1 cellular context compared by ENCODE assay signal in the genomic region with DNA sequence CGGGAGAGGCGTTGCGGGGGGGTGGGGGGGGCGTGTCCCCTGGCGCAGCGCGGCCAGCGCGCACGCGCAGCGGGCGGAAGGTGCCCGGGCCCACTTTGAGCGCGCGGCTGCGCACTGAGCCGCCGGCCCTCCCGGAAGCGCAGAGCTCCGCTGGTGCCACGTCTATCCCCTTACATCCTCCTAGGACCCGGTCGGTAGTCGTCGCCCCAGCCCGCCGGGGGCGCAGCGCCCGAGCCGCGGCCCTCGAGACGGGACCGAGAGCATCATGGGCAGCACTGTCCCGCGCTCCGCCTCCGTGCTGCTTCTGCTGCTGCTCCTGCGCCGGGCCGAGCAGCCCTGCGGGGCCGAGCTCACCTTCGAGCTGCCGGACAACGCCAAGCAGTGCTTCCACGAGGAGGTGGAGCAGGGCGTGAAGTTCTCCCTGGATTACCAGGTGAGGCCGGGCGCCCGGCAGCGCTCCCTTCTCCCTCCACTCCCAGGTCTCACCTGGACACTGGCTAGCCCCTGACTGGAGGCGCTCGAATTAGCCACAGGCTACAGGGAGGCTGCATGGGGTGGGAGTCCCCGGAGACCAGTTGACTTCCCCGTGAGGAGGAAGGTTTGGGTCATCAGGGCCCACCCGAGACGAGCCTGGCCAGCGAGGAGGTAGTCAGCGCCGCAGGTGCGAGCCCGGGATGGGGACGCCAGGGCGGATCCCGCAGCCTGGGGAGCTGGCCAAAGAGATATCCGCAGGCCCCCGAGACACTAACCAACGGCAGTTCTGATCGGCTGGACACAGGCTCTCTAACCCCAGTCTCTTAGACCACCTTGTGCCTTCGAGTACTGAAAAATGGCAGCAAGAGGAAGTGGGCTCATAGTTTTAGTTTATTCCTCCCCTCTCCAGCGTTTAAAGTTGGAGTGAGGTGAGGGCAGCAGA.
A peak's percentile ranks its signal among the peaks of the same experiment; 100 is the strongest.
TF ChIP-seq lines count a peak whose summit lies in the region.

Gene TMED3, plus strand, starts transcription at position 128 of the 916 bp plus-strand sequence. Its CDS starts 138 bp downstream, at position 266.

TF ChIP-seq in K562, 482 proteins besides CTCF, POLR2A, EP300 and RAD21 (continued from another document and continues in another):
- TF ChIP-seq, protein P1, sequence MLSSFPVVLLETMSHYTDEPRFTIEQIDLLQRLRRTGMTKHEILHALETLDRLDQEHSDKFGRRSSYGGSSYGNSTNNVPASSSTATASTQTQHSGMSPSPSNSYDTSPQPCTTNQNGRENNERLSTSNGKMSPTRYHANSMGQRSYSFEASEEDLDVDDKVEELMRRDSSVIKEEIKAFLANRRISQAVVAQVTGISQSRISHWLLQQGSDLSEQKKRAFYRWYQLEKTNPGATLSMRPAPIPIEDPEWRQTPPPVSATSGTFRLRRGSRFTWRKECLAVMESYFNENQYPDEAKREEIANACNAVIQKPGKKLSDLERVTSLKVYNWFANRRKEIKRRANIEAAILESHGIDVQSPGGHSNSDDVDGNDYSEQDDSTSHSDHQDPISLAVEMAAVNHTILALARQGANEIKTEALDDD (IDR thresholded peaks at IDR 0.05), result no peak
- TF ChIP-seq ZNF740 (CRISPR knock-in tag; IDR thresholded peaks at IDR 0.05) (no peak; the same call in 1 of the 2 replicates), ZNF740 (tag; IDR thresholded peaks at IDR 0.05) (peak in 1 of 2 experiments; percentile 99; a peak in 1 of 4 replicates), ZFP1 (CRISPR knock-in tag; IDR thresholded peaks at IDR 0.05) (no peak), POU5F1 (IDR thresholded peaks at IDR 0.05; ENCODE audit: borderline replicate concordance, low read depth, low read length, partially characterized antibody) (peak; percentile 43), GABPB1 (CRISPR knock-in tag; IDR thresholded peaks at IDR 0.05) (no peak; the same call in 1 of the 2 replicates), CREM (IDR thresholded peaks at IDR 0.05; ENCODE audit: low read depth) (peak; percentile 40; the same call in 1 of the 2 replicates), ERF (CRISPR knock-in tag; IDR thresholded peaks at IDR 0.05) (peak; percentile 9; the same call in 1 of the 2 replicates), NONO (IDR thresholded peaks at IDR 0.05; ENCODE audit: low read depth in 2 of 2, low read length in 1 of 2) (0 out of 4 replicates have a peak, but pooled peaks of 1 of the 2 experiments have one; percentile 6), MCM3 (IDR thresholded peaks at IDR 0.05) (no peak), YY1 (IDR thresholded peaks at IDR 0.05; ENCODE audit: borderline replicate concordance in 1 of 3, control insufficient read depth in 1 of 3, extremely low read depth in 1 of 3, insufficient read depth in 3 of 3, insufficient read length in 1 of 3, insufficient replicate concordance in 2 of 3, low read depth in 1 of 3, low read length in 2 of 3) (peak in 1 of 3 experiments; percentile 25), PHF8 (IDR thresholded peaks at IDR 0.05; ENCODE audit: borderline replicate concordance, low read length) (peak; percentile 93; the same call in 1 of the 2 replicates), KHSRP (IDR thresholded peaks at IDR 0.05) (no peak), FOXM1 (IDR thresholded peaks at IDR 0.05; ENCODE audit: low read depth) (no peak), FOXM1 (CRISPR knock-in tag; IDR thresholded peaks at IDR 0.05; ENCODE audit: low read depth) (no peak), FOXP1 (CRISPR knock-in tag; IDR thresholded peaks at IDR 0.05) (0 out of 2 replicates have a peak, but pooled peaks have one; percentile 34), RCOR1 (IDR thresholded peaks at IDR 0.05; ENCODE audit: borderline replicate concordance in 1 of 2, low read depth in 2 of 2, low read length in 2 of 2) (0 out of 4 replicates have a peak, but pooled peaks of 1 of the 2 experiments have one; percentile 32), CBX1 (IDR thresholded peaks at IDR 0.05; ENCODE audit: low read depth) (0 out of 2 replicates have a peak, but pooled peaks have one; percentile 28), TAF7 (tag; IDR thresholded peaks at IDR 0.05) (no peak), SMAD1 (IDR thresholded peaks at IDR 0.05; ENCODE audit: low read depth, low read length, partially characterized antibody) (peak; percentile 18), L3MBTL2 (IDR thresholded peaks at IDR 0.05) (peak; percentile 62; the same call in 1 of the 2 replicates), ZNF143 (CRISPR knock-in tag; IDR thresholded peaks at IDR 0.05) (peak; percentile 64), GATAD2A (IDR thresholded peaks at IDR 0.05) (no peak), CEBPB (tag; IDR thresholded peaks at IDR 0.05) (no peak), JUND (IDR thresholded peaks at IDR 0.05; ENCODE audit: borderline replicate concordance, low read depth, low read length) (0 out of 2 replicates have a peak, but pooled peaks have one; percentile 33), JUND (tag; IDR thresholded peaks at IDR 0.05; ENCODE audit: borderline replicate concordance, low read depth, low read length) (no peak), CXXC5 (CRISPR knock-in tag; IDR thresholded peaks at IDR 0.05) (peak; percentile 58), NCOA1 (IDR thresholded peaks at IDR 0.05; ENCODE audit: low read depth) (peak; percentile 23; the same call in 1 of the 2 replicates), SRSF7 (optimal IDR thresholded peaks at IDR 0.05; ENCODE audit: low read depth, low read length) (no peak), SUPT5H (IDR thresholded peaks at IDR 0.05) (peak; percentile 77), GTF2A2 (tag; IDR thresholded peaks at IDR 0.05) (no peak), GABPA (tag; conservative IDR thresholded peaks at IDR 0.05; ENCODE audit: low read depth) (peak; percentile 69), EGR1 (conservative IDR thresholded peaks at IDR 0.05) (0 out of 2 replicates have a peak, but pooled peaks have one; percentile 32), CTBP1 (IDR thresholded peaks at IDR 0.05; ENCODE audit: borderline replicate concordance) (peak; percentile 93), SMARCE1 (IDR thresholded peaks at IDR 0.05) (0 out of 2 replicates have a peak, but pooled peaks have one; percentile 25), LCOR (CRISPR knock-in tag; IDR thresholded peaks at IDR 0.05) (no peak), CCNT2 (IDR thresholded peaks at IDR 0.05; ENCODE audit: borderline replicate concordance, extremely low read depth, insufficient read length, low read depth, low read length) (peak; percentile 35), SRF (CRISPR knock-in tag; IDR thresholded peaks at IDR 0.05) (0 out of 4 replicates have a peak, but pooled peaks of 1 of the 2 experiments have one; percentile 8), FIP1L1 (IDR thresholded peaks at IDR 0.05; ENCODE audit: low read depth, low read length, poor library complexity, severe bottlenecking) (peak; percentile 41), E2F6 (IDR thresholded peaks at IDR 0.05; ENCODE audit: borderline replicate concordance in 1 of 2, extremely low read depth in 1 of 2, insufficient read depth in 1 of 2, insufficient read length in 1 of 2, low read depth in 1 of 2, low read length in 1 of 2, poor library complexity in 1 of 2, severe bottlenecking in 1 of 2) (peak; percentile 59 to 84), POLR2AphosphoS5 (IDR thresholded peaks at IDR 0.05; ENCODE audit: control insufficient read depth, insufficient read depth, low read depth, low read length) (peak; percentile 50; the same call in 1 of the 2 replicates), SMC3 (conservative IDR thresholded peaks at IDR 0.05; ENCODE audit: insufficient read depth, low read depth, low read length) (no peak), SIN3A (IDR thresholded peaks at IDR 0.05; ENCODE audit: borderline replicate concordance in 2 of 2, control insufficient read depth in 1 of 2, low read depth in 2 of 2, low read length in 2 of 2) (peak; percentile 21 to 67; a peak in 1 of 4 replicates), RBBP5 (IDR thresholded peaks at IDR 0.05; ENCODE audit: borderline replicate concordance, insufficient read depth, low read length, poor library complexity, severe bottlenecking) (peak; percentile 86), HDAC3 (IDR thresholded peaks at IDR 0.05; ENCODE audit: borderline replicate concordance, partially characterized antibody) (no peak), FOXJ3 (CRISPR knock-in tag; IDR thresholded peaks at IDR 0.05) (no peak), PCBP1 (IDR thresholded peaks at IDR 0.05; ENCODE audit: low read depth, low read length, poor library complexity, severe bottlenecking) (peak; percentile 99), EP400 (IDR thresholded peaks at IDR 0.05) (peak; percentile 90), HCFC1 (IDR thresholded peaks at IDR 0.05; ENCODE audit: low read depth, low read length) (peak; percentile 46), ZFX (CRISPR knock-in tag; IDR thresholded peaks at IDR 0.05) (peak; percentile 75), RNF2 (IDR thresholded peaks at IDR 0.05) (peak; percentile 9; the same call in 1 of the 2 replicates), MYC (IDR thresholded peaks at IDR 0.05; ENCODE audit: low read depth, low read length) (peak; percentile 75), MYC (CRISPR knock-in tag; IDR thresholded peaks at IDR 0.05; ENCODE audit: borderline replicate concordance, low read depth) (no peak)
- TF ChIP-seq, protein P2, sequence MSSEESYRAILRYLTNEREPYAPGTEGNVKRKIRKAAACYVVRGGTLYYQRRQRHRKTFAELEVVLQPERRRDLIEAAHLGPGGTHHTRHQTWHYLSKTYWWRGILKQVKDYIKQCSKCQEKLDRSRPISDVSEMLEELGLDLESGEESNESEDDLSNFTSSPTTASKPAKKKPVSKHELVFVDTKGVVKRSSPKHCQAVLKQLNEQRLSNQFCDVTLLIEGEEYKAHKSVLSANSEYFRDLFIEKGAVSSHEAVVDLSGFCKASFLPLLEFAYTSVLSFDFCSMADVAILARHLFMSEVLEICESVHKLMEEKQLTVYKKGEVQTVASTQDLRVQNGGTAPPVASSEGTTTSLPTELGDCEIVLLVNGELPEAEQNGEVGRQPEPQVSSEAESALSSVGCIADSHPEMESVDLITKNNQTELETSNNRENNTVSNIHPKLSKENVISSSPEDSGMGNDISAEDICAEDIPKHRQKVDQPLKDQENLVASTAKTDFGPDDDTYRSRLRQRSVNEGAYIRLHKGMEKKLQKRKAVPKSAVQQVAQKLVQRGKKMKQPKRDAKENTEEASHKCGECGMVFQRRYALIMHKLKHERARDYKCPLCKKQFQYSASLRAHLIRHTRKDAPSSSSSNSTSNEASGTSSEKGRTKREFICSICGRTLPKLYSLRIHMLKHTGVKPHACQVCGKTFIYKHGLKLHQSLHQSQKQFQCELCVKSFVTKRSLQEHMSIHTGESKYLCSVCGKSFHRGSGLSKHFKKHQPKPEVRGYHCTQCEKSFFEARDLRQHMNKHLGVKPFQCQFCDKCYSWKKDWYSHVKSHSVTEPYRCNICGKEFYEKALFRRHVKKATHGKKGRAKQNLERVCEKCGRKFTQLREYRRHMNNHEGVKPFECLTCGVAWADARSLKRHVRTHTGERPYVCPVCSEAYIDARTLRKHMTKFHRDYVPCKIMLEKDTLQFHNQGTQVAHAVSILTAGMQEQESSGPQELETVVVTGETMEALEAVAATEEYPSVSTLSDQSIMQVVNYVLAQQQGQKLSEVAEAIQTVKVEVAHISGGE (CRISPR knock-in tag; IDR thresholded peaks at IDR 0.05), result peak; percentile 50 to 73 (median 53); a peak in 4 of 6 replicates
- TF ChIP-seq, protein P3, sequence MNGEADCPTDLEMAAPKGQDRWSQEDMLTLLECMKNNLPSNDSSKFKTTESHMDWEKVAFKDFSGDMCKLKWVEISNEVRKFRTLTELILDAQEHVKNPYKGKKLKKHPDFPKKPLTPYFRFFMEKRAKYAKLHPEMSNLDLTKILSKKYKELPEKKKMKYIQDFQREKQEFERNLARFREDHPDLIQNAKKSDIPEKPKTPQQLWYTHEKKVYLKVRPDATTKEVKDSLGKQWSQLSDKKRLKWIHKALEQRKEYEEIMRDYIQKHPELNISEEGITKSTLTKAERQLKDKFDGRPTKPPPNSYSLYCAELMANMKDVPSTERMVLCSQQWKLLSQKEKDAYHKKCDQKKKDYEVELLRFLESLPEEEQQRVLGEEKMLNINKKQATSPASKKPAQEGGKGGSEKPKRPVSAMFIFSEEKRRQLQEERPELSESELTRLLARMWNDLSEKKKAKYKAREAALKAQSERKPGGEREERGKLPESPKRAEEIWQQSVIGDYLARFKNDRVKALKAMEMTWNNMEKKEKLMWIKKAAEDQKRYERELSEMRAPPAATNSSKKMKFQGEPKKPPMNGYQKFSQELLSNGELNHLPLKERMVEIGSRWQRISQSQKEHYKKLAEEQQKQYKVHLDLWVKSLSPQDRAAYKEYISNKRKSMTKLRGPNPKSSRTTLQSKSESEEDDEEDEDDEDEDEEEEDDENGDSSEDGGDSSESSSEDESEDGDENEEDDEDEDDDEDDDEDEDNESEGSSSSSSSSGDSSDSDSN (IDR thresholded peaks at IDR 0.05; ENCODE audit: borderline replicate concordance in 1 of 2, low read depth in 2 of 2, low read length in 2 of 2), result peak; percentile 53 to 58; a peak in 2 of 4 replicates
- TF ChIP-seq, protein P4, sequence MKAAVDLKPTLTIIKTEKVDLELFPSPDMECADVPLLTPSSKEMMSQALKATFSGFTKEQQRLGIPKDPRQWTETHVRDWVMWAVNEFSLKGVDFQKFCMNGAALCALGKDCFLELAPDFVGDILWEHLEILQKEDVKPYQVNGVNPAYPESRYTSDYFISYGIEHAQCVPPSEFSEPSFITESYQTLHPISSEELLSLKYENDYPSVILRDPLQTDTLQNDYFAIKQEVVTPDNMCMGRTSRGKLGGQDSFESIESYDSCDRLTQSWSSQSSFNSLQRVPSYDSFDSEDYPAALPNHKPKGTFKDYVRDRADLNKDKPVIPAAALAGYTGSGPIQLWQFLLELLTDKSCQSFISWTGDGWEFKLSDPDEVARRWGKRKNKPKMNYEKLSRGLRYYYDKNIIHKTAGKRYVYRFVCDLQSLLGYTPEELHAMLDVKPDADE (conservative IDR thresholded peaks at IDR 0.05; ENCODE audit: control insufficient read depth, low read depth, low read length), result peak; percentile 55
- TF ChIP-seq, protein P5, sequence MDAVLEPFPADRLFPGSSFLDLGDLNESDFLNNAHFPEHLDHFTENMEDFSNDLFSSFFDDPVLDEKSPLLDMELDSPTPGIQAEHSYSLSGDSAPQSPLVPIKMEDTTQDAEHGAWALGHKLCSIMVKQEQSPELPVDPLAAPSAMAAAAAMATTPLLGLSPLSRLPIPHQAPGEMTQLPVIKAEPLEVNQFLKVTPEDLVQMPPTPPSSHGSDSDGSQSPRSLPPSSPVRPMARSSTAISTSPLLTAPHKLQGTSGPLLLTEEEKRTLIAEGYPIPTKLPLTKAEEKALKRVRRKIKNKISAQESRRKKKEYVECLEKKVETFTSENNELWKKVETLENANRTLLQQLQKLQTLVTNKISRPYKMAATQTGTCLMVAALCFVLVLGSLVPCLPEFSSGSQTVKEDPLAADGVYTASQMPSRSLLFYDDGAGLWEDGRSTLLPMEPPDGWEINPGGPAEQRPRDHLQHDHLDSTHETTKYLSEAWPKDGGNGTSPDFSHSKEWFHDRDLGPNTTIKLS (IDR thresholded peaks at IDR 0.05; ENCODE audit: borderline replicate concordance, low read depth), result peak; percentile 97
